31 cellular contexts compared by ENCODE assay signal in genomic region chr5:6349387-6349786, GRCh38.
"Had no signal": no experiment of that assay in that cellular context is flagged by ENCODE, and none has a peak within 500 bp of the region (broad histone marks: within the 10 kb centered on the region; RNA-seq: fewer than 3 reads in every experiment).

No MANE protein-coding gene starts in this region.

- H2AFZ ChIP-seq: parathyroid adenoma had no signal

- H3K27ac ChIP-seq: ascending aorta, cardiac muscle cell, coronary artery, heart left ventricle, left lung, lower lobe of right lung, parathyroid adenoma, psoas muscle, tibial nerve had no signal

- FAIRE-seq: endothelial cell of umbilical vein, TTC549 had no signal

- H3K27me3 ChIP-seq: ascending aorta, cardiac muscle cell, heart left ventricle, left lung, tibial nerve had no signal

- H3K27me3 Mint-ChIP-seq: activated CD4-positive, alpha-beta memory T cell treated with anti-CD3 and anti-CD28 coated beads for 36 hours; activated CD4-positive, alpha-beta T cell treated with anti-CD3 and anti-CD28 coated beads, Interleukin-2, amount 10 ng/mL, durations not matched to agents 24 days and 14 days; activated naive CD4-positive, alpha-beta T cell treated with anti-CD3 and anti-CD28 coated beads, Interleukin-2, amount 10 ng/mL, durations not matched to agents 7 days and 5 days; activated naive CD8-positive, alpha-beta T cell treated with anti-CD3 and anti-CD28 coated beads, Interleukin-2, amount 10 ng/mL, durations not matched to agents 7 days and 5 days; naive B cell had no signal

- H3K36me3 Mint-ChIP-seq: activated naive CD4-positive, alpha-beta T cell treated with anti-CD3 and anti-CD28 coated beads, Interleukin-2, amount 10 ng/mL, durations not matched to agents 7 days and 5 days; brain; naive B cell had no signal

- H3K4me1 Mint-ChIP-seq: activated CD4-positive, alpha-beta T cell treated with anti-CD3 and anti-CD28 coated beads, Interleukin-2, amount 10 ng/mL, durations not matched to agents 24 days and 14 days had no signal

- H3K9me3 ChIP-seq: ascending aorta, heart left ventricle, left lung, lower lobe of right lung, psoas muscle, tibial nerve had no signal

- H3K79me2 ChIP-seq: parathyroid adenoma had no signal

- H3K4me3 Mint-ChIP-seq: activated CD4-positive, alpha-beta memory T cell treated with anti-CD3 and anti-CD28 coated beads for 36 hours; activated CD4-positive, alpha-beta T cell treated with anti-CD3 and anti-CD28 coated beads, Interleukin-2, amount 10 ng/mL, durations not matched to agents 24 days and 14 days; activated naive CD4-positive, alpha-beta T cell treated with anti-CD3 and anti-CD28 coated beads, Interleukin-2, amount 10 ng/mL, durations not matched to agents 7 days and 5 days; activated naive CD8-positive, alpha-beta T cell treated with anti-CD3 and anti-CD28 coated beads, Interleukin-2, amount 10 ng/mL, durations not matched to agents 7 days and 5 days; activated T-helper 1 cell treated with anti-CD3 and anti-CD28 coated beads, Interleukin-12 subunit alpha, Interleukin-12 subunit beta, Interleukin-2, Interleukin-4 antibody, amounts not matched to agents 30 ng/mL and 10 ng/mL and 1 ng/mL, durations not matched to agents 14 hours and 24 hours and 36 hours; brain; T-helper 1 cell treated with Interleukin-12 subunit alpha and Interleukin-12 subunit beta and Interleukin-4 antibody, amounts not matched to agents 30 μg/mL and 1 μg/mL, for 36 hours had no signal

- ATAC-seq: heart left ventricle, left lung, lower lobe of right lung, psoas muscle had no signal

- H3K4me3 ChIP-seq: ascending aorta, cardiac muscle cell, coronary artery, heart left ventricle, left lung, lower lobe of right lung, psoas muscle, tibial nerve had no signal

- H3K36me3 ChIP-seq: ascending aorta, cardiac muscle cell, heart left ventricle, left lung, lower lobe of right lung had no signal

- H3K27ac Mint-ChIP-seq: activated CD4-positive, alpha-beta memory T cell treated with anti-CD3 and anti-CD28 coated beads for 36 hours; activated CD4-positive, alpha-beta T cell treated with anti-CD3 and anti-CD28 coated beads, Interleukin-2, amount 10 ng/mL, durations not matched to agents 24 days and 14 days; activated naive CD4-positive, alpha-beta T cell treated with anti-CD3 and anti-CD28 coated beads, Interleukin-2, amount 10 ng/mL, durations not matched to agents 7 days and 5 days; activated naive CD8-positive, alpha-beta T cell treated with anti-CD3 and anti-CD28 coated beads, Interleukin-2, amount 10 ng/mL, durations not matched to agents 7 days and 5 days; activated T-helper 1 cell treated with anti-CD3 and anti-CD28 coated beads, Interleukin-12 subunit alpha, Interleukin-12 subunit beta, Interleukin-2, Interleukin-4 antibody, amounts not matched to agents 30 ng/mL and 10 ng/mL and 1 ng/mL, durations not matched to agents 14 hours and 24 hours and 36 hours; T-helper 1 cell treated with Interleukin-12 subunit alpha and Interleukin-12 subunit beta and Interleukin-4 antibody, amounts not matched to agents 30 μg/mL and 1 μg/mL, for 36 hours had no signal

- H3K4me1 ChIP-seq: ascending aorta, heart left ventricle, left lung, lower lobe of right lung, parathyroid adenoma, psoas muscle, tibial nerve had no signal

- DNase-seq: activated CD4-positive, alpha-beta memory T cell treated with anti-CD3 and anti-CD28 coated beads for 36 hours; activated CD4-positive, alpha-beta T cell treated with anti-CD3 and anti-CD28 coated beads, Interleukin-2, amount 10 ng/mL, durations not matched to agents 24 days and 14 days; activated CD4-positive, CD25-positive, alpha-beta regulatory T cell treated with anti-CD3 and anti-CD28 coated beads, Interleukin-2, amount 50 U/mL, for 72 hours; activated CD8-positive, alpha-beta memory T cell treated with anti-CD3 and anti-CD28 coated beads, Interleukin-2, amount 50 U/mL, for 4 hours; activated effector memory CD4-positive, alpha-beta T cell treated with anti-CD3 and anti-CD28 coated beads, Interleukin-2, amount 50 U/mL, for 16 hours; activated naive CD4-positive, alpha-beta T cell treated with anti-CD3 and anti-CD28 coated beads, Interleukin-2, amount 10 ng/mL, durations not matched to agents 7 days and 5 days; activated naive CD8-positive, alpha-beta T cell treated with anti-CD3 and anti-CD28 coated beads, Interleukin-2, amount 10 ng/mL, durations not matched to agents 7 days and 5 days; activated T-cell treated with anti-CD3 and anti-CD28 coated beads, Interleukin-2, amount 50 U/mL, for 1 hour; foreskin fibroblast; heart left ventricle; hypothalamus; kidney glomerular epithelial cell; left lung; lower lobe of right lung; mesenchymal stem cell; naive B cell; occipital lobe; psoas muscle; stimulated activated CD4-positive, alpha-beta T cell treated with anti-CD3 and anti-CD28 coated beads, Interleukin-2, amount 100 ng/mL, for 48 hours; stimulated activated naive CD4-positive, alpha-beta T cell treated with Interleukin-2 at 50 U/mL for 16 hours; T-helper 9 cell had no signal

- H3K9ac ChIP-seq: parathyroid adenoma had no signal

- H3K9me3 Mint-ChIP-seq: activated CD4-positive, alpha-beta memory T cell treated with anti-CD3 and anti-CD28 coated beads for 36 hours; activated CD4-positive, alpha-beta T cell treated with anti-CD3 and anti-CD28 coated beads, Interleukin-2, amount 10 ng/mL, durations not matched to agents 24 days and 14 days; activated naive CD4-positive, alpha-beta T cell treated with anti-CD3 and anti-CD28 coated beads, Interleukin-2, amount 10 ng/mL, durations not matched to agents 7 days and 5 days; activated naive CD8-positive, alpha-beta T cell treated with anti-CD3 and anti-CD28 coated beads, Interleukin-2, amount 10 ng/mL, durations not matched to agents 7 days and 5 days; activated T-helper 1 cell treated with anti-CD3 and anti-CD28 coated beads, Interleukin-12 subunit alpha, Interleukin-12 subunit beta, Interleukin-2, Interleukin-4 antibody, amounts not matched to agents 30 ng/mL and 10 ng/mL and 1 ng/mL, durations not matched to agents 14 hours and 24 hours and 36 hours; T-helper 1 cell treated with Interleukin-12 subunit alpha and Interleukin-12 subunit beta and Interleukin-4 antibody, amounts not matched to agents 30 μg/mL and 1 μg/mL, for 36 hours had no signal
